15 cellular contexts compared by ENCODE assay signal in genomic region chr6:82072113-82072512, GRCh38.
DNase-seq lines count a peak whose midpoint lies in the region; ATAC-seq and TF ChIP-seq lines count a peak whose summit lies in the region.
"Had no signal": no experiment of that assay in that cellular context is flagged by ENCODE, and none has a peak within 500 bp of the region (broad histone marks: within the 10 kb centered on the region; RNA-seq: fewer than 3 reads in every experiment).

No MANE protein-coding gene starts in this region.

- H3K27me3 ChIP-seq in upper lobe of left lung (no peaks in the 10 kb centered on the region), suprapubic skin (no peaks in the 10 kb centered on the region)
- H3K27me3 ChIP-seq: spleen had no signal

- TF ChIP-seq POLR2A in upper lobe of left lung (IDR thresholded peaks at IDR 0.05), result no peak
- no peak for TF ChIP-seq POLR2A in suprapubic skin (IDR thresholded peaks at IDR 0.05)

- H3K27ac ChIP-seq in upper lobe of left lung (no peak overlapping the region), suprapubic skin (no peak overlapping the region)
- H3K27ac ChIP-seq: KMS-11, PC-9, spleen had no signal

- H3K9me3 ChIP-seq in upper lobe of left lung (no peaks in the 10 kb centered on the region), suprapubic skin (no peaks in the 10 kb centered on the region)
- H3K9me3 ChIP-seq: spleen had no signal

- peak; percentile 51 for DNase-seq in AG10803 (ENCODE audit: low read depth)
- DNase-seq in NCI-H1092 (lab: John Stamatoyannopoulos, UW), result peak; percentile 55
- DNase-seq in NCI-H524 (lab: John Stamatoyannopoulos, UW), result peak; percentile 46 to 77
- DNase-seq in fibroblast of gingiva (ENCODE audit: low read depth), result peak; percentile 43
- DNase-seq in upper lobe of left lung, result no peak
- DNase-seq in retina, result no peak
- no peak for DNase-seq in suprapubic skin (ENCODE audit: low spot score in 2 of 2)
- DNase-seq in stimulated activated naive CD4-positive, alpha-beta T cell (lab: John Stamatoyannopoulos, UW), result no peak
- DNase-seq: activated CD8-positive, alpha-beta T cell treated with anti-CD3 and anti-CD28 coated beads, Interleukin-2, amount 10 ng/mL, durations not matched to agents 7 days and 5 days; foreskin melanocyte; GDM1; nephron progenitor cell; PC-9; spleen had no signal

- TF ChIP-seq CTCF in AG10803 (conservative IDR thresholded peaks at IDR 0.05; ENCODE audit: low read length) (no peak), upper lobe of left lung (IDR thresholded peaks at IDR 0.05) (no peak), suprapubic skin (IDR thresholded peaks at IDR 0.05) (no peak)

- no peak for TF ChIP-seq EP300 in upper lobe of left lung (IDR thresholded peaks at IDR 0.05)
- TF ChIP-seq EP300 in suprapubic skin (IDR thresholded peaks at IDR 0.05), result no peak

- H3K4me3 ChIP-seq in AG10803 (ENCODE audit: low read length), result no peak overlapping the region
- H3K4me3 ChIP-seq in upper lobe of left lung, result no peak overlapping the region
- H3K4me3 ChIP-seq in suprapubic skin, result no peak overlapping the region
- H3K4me3 ChIP-seq: PC-9, spleen had no signal

- ATAC-seq in upper lobe of left lung (ENCODE audit: low FRiP score in 2 of 2), result no peak
- ATAC-seq: activated CD8-positive, alpha-beta T cell treated with anti-CD3 and anti-CD28 coated beads, Interleukin-2, amount 10 ng/mL, durations not matched to agents 7 days and 5 days had no signal

- H3K36me3 ChIP-seq in upper lobe of left lung (no peaks in the 10 kb centered on the region), suprapubic skin (no peaks in the 10 kb centered on the region)
- H3K36me3 ChIP-seq: spleen had no signal

- H3K4me1 ChIP-seq in upper lobe of left lung (no peaks in the 10 kb centered on the region), suprapubic skin (no peaks in the 10 kb centered on the region)
- H3K4me1 ChIP-seq: spleen had no signal

- WGBS in upper lobe of left lung, 2 donors, result 55 to 75% methylated on average over 1 of the region's 1 CpG
- WGBS in suprapubic skin, result 13% methylated on average over 1 of the region's 1 CpG

Comparison
In these comparisons a context has a peak if more than half of its experiments do, and no peak if none do; other contexts are left out.
1. DNase-seq: peak in AG10803 (single experiment), NCI-H1092 (single experiment), NCI-H524 (2 of 2) and fibroblast of gingiva (single experiment); none in upper lobe of left lung (0 of 2), retina (single experiment), suprapubic skin (0 of 2) and stimulated activated naive CD4-positive, alpha-beta T cell (0 of 6).